In genomic region chr6:77822265-77822664, GRCh38 we compare ENCODE assay signal across 39 cellular contexts.
"Had no signal": no experiment of that assay in that cellular context is flagged by ENCODE, and none has a peak within 500 bp of the region (broad histone marks: within the 10 kb centered on the region; RNA-seq: fewer than 3 reads in every experiment).

No MANE protein-coding gene starts in this region.

- H3K4me3 ChIP-seq: adrenal gland, ascending aorta, body of pancreas, breast epithelium, cardiac muscle cell had no signal

- H3K27me3 ChIP-seq: adrenal gland, ascending aorta, body of pancreas, brain microvascular endothelial cell, breast epithelium, cardiac muscle cell had no signal

- H3K27me3 Mint-ChIP-seq: activated naive CD4-positive, alpha-beta T cell treated with anti-CD3 and anti-CD28 coated beads, Interleukin-2, amount 10 ng/mL, durations not matched to agents 7 days and 5 days; activated naive CD4-positive, alpha-beta T cell treated with anti-CD3 and anti-CD28 coated beads, Interleukin-2, amount 50 U/mL, for 24 hours; activated naive CD8-positive, alpha-beta T cell; activated naive CD8-positive, alpha-beta T cell treated with anti-CD3 and anti-CD28 coated beads for 36 hours; activated naive CD8-positive, alpha-beta T cell treated with anti-CD3 and anti-CD28 coated beads, Interleukin-2, amount 10 ng/mL, durations not matched to agents 7 days and 5 days; activated naive CD8-positive, alpha-beta T cell treated with anti-CD3 and anti-CD28 coated beads, Interleukin-2, amount 50 U/mL, for 24 hours; activated T-helper 17 cell treated with anti-CD3 and anti-CD28 coated beads, Interleukin-2, amount 50 U/mL, for 72 hours; central memory CD8-positive, alpha-beta T cell had no signal

- H3K4me1 Mint-ChIP-seq: activated naive CD4-positive, alpha-beta T cell treated with anti-CD3 and anti-CD28 coated beads, Interleukin-2, amount 10 ng/mL, durations not matched to agents 7 days and 5 days; activated naive CD4-positive, alpha-beta T cell treated with anti-CD3 and anti-CD28 coated beads, Interleukin-2, amount 50 U/mL, for 24 hours; activated naive CD8-positive, alpha-beta T cell treated with anti-CD3 and anti-CD28 coated beads for 36 hours; activated naive CD8-positive, alpha-beta T cell treated with anti-CD3 and anti-CD28 coated beads, Interleukin-2, amount 10 ng/mL, durations not matched to agents 7 days and 5 days; activated naive CD8-positive, alpha-beta T cell treated with anti-CD3 and anti-CD28 coated beads, Interleukin-2, amount 50 U/mL, for 24 hours; activated T-helper 17 cell treated with anti-CD3 and anti-CD28 coated beads, Interleukin-2, amount 50 U/mL, for 72 hours; brain; central memory CD8-positive, alpha-beta T cell had no signal

- H3K27ac Mint-ChIP-seq: activated naive CD4-positive, alpha-beta T cell treated with anti-CD3 and anti-CD28 coated beads for 36 hours; activated naive CD4-positive, alpha-beta T cell treated with anti-CD3 and anti-CD28 coated beads, Interleukin-2, amount 10 ng/mL, durations not matched to agents 7 days and 5 days; activated naive CD4-positive, alpha-beta T cell treated with anti-CD3 and anti-CD28 coated beads, Interleukin-2, amount 50 U/mL, for 24 hours; activated naive CD4-positive, alpha-beta T cell treated with anti-CD3 and anti-CD28 coated beads, Interleukin-2, amount 50 U/mL, for 72 hours; activated naive CD8-positive, alpha-beta T cell; activated naive CD8-positive, alpha-beta T cell treated with anti-CD3 and anti-CD28 coated beads for 36 hours; activated naive CD8-positive, alpha-beta T cell treated with anti-CD3 and anti-CD28 coated beads, Interleukin-2, amount 10 ng/mL, durations not matched to agents 7 days and 5 days; activated naive CD8-positive, alpha-beta T cell treated with anti-CD3 and anti-CD28 coated beads, Interleukin-2, amount 50 U/mL, for 24 hours; activated T-cell treated with anti-CD3 and anti-CD28 coated beads, Interleukin-2, amount 50 U/mL, for 72 hours; activated T-helper 1 cell treated with anti-CD3 and anti-CD28 coated beads, Interleukin-12 subunit alpha, Interleukin-12 subunit beta, Interleukin-2, Interleukin-4 antibody, amounts not matched to agents 30 ng/mL and 10 ng/mL and 1 ng/mL, durations not matched to agents 14 hours and 24 hours and 36 hours; activated T-helper 17 cell treated with anti-CD3 and anti-CD28 coated beads, Interleukin-2, amount 50 U/mL, for 72 hours; activated T-helper 2 cell treated with anti-CD3 and anti-CD28 coated beads, Interferon-gamma antibody, Interleukin-2, Interleukin-4, amounts not matched to agents 10 μg/mL and 5 μg/mL and 100 μg/mL, durations not matched to agents 14 hours and 24 hours and 36 hours; brain had no signal

- H3K9me3 ChIP-seq: ascending aorta, body of pancreas, breast epithelium had no signal

- DNase-seq: activated effector memory CD4-positive, alpha-beta T cell treated with anti-CD3 and anti-CD28 coated beads, Interleukin-2, amount 50 U/mL, for 16 hours; activated effector memory CD4-positive, alpha-beta T cell treated with Interleukin-2 at 50 U/mL for 16 hours; activated gamma-delta T cell; activated gamma-delta T cell treated with Interleukin-2 at 50 U/mL for 16 hours; activated naive CD4-positive, alpha-beta T cell; activated naive CD4-positive, alpha-beta T cell treated with anti-CD3 and anti-CD28 coated beads for 36 hours; activated naive CD4-positive, alpha-beta T cell treated with anti-CD3 and anti-CD28 coated beads, Interleukin-2, amount 10 ng/mL, durations not matched to agents 7 days and 5 days; activated naive CD4-positive, alpha-beta T cell treated with anti-CD3 and anti-CD28 coated beads, Interleukin-2, amount 50 U/mL, for 16 hours; activated naive CD4-positive, alpha-beta T cell treated with Interleukin-2 at 50 U/mL for 16 hours; activated naive CD8-positive, alpha-beta T cell treated with anti-CD3 and anti-CD28 coated beads for 36 hours; activated naive CD8-positive, alpha-beta T cell treated with anti-CD3 and anti-CD28 coated beads, Interleukin-2, amount 10 ng/mL, durations not matched to agents 7 days and 5 days; activated naive CD8-positive, alpha-beta T cell treated with anti-CD3 and anti-CD28 coated beads, Interleukin-2, amount 50 U/mL, for 24 hours; activated T-cell treated with anti-CD3 and anti-CD28 coated beads, Interleukin-2, amount 50 U/mL, for 4 hours; activated T-cell treated with anti-CD3 and anti-CD28 coated beads, Interleukin-2, amount 50 U/mL, for 48 hours; activated T-cell treated with anti-CD3 and anti-CD28 coated beads, Interleukin-2, amount 50 U/mL, for 72 hours; adrenal gland; amniotic stem cell; amygdala; anterior cingulate cortex; aorta; body of pancreas; brain microvascular endothelial cell; caudate nucleus; central memory CD4-positive, alpha-beta T cell; cerebellar nuclear complex had no signal

- H3K36me3 ChIP-seq: adrenal gland, ascending aorta, brain microvascular endothelial cell, breast epithelium, cardiac muscle cell had no signal

- H3K36me3 Mint-ChIP-seq: activated naive CD4-positive, alpha-beta T cell treated with anti-CD3 and anti-CD28 coated beads, Interleukin-2, amount 10 ng/mL, durations not matched to agents 7 days and 5 days; activated naive CD4-positive, alpha-beta T cell treated with anti-CD3 and anti-CD28 coated beads, Interleukin-2, amount 50 U/mL, for 24 hours; activated naive CD4-positive, alpha-beta T cell treated with anti-CD3 and anti-CD28 coated beads, Interleukin-2, amount 50 U/mL, for 72 hours; activated naive CD8-positive, alpha-beta T cell; activated naive CD8-positive, alpha-beta T cell treated with anti-CD3 and anti-CD28 coated beads for 36 hours; activated naive CD8-positive, alpha-beta T cell treated with anti-CD3 and anti-CD28 coated beads, Interleukin-2, amount 10 ng/mL, durations not matched to agents 7 days and 5 days; brain had no signal

- FAIRE-seq: astrocyte, bronchial epithelial cell, colon had no signal

- H3K27ac ChIP-seq: adrenal gland, ascending aorta, body of pancreas, brain microvascular endothelial cell, breast epithelium, cardiac muscle cell had no signal

- H3K4me1 ChIP-seq: adrenal gland, ascending aorta, body of pancreas, breast epithelium had no signal

- H3K4me3 Mint-ChIP-seq: activated naive CD4-positive, alpha-beta T cell treated with anti-CD3 and anti-CD28 coated beads for 36 hours; activated naive CD4-positive, alpha-beta T cell treated with anti-CD3 and anti-CD28 coated beads, Interleukin-2, amount 10 ng/mL, durations not matched to agents 7 days and 5 days; activated naive CD4-positive, alpha-beta T cell treated with anti-CD3 and anti-CD28 coated beads, Interleukin-2, amount 50 U/mL, for 24 hours; activated naive CD8-positive, alpha-beta T cell; activated naive CD8-positive, alpha-beta T cell treated with anti-CD3 and anti-CD28 coated beads for 36 hours; activated naive CD8-positive, alpha-beta T cell treated with anti-CD3 and anti-CD28 coated beads, Interleukin-2, amount 10 ng/mL, durations not matched to agents 7 days and 5 days; activated naive CD8-positive, alpha-beta T cell treated with anti-CD3 and anti-CD28 coated beads, Interleukin-2, amount 50 U/mL, for 24 hours; activated T-cell treated with anti-CD3 and anti-CD28 coated beads, Interleukin-2, amount 50 U/mL, for 4 hours; activated T-cell treated with anti-CD3 and anti-CD28 coated beads, Interleukin-2, amount 50 U/mL, for 72 hours; activated T-helper 1 cell treated with anti-CD3 and anti-CD28 coated beads, Interleukin-12 subunit alpha, Interleukin-12 subunit beta, Interleukin-2, Interleukin-4 antibody, amounts not matched to agents 30 ng/mL and 10 ng/mL and 1 ng/mL, durations not matched to agents 14 hours and 24 hours and 36 hours; activated T-helper 17 cell treated with anti-CD3 and anti-CD28 coated beads, Interleukin-2, amount 50 U/mL, for 72 hours; brain; central memory CD8-positive, alpha-beta T cell had no signal

- H3K9me3 Mint-ChIP-seq: activated naive CD4-positive, alpha-beta T cell treated with anti-CD3 and anti-CD28 coated beads for 36 hours; activated T-cell treated with anti-CD3 and anti-CD28 coated beads, Interleukin-2, amount 50 U/mL, for 4 hours; brain had no signal

- ATAC-seq: activated naive CD4-positive, alpha-beta T cell treated with anti-CD3 and anti-CD28 coated beads, Interleukin-2, amount 50 U/mL, for 72 hours; activated naive CD8-positive, alpha-beta T cell treated with anti-CD3 and anti-CD28 coated beads, Interleukin-2, amount 50 U/mL, for 24 hours; activated T-cell treated with anti-CD3 and anti-CD28 coated beads, Interleukin-2, amount 50 U/mL, for 4 hours; activated T-cell treated with anti-CD3 and anti-CD28 coated beads, Interleukin-2, amount 50 U/mL, for 72 hours; activated T-helper 17 cell treated with anti-CD3 and anti-CD28 coated beads, Interleukin-2, amount 50 U/mL, for 72 hours; body of pancreas had no signal
